8 cellular contexts compared by ENCODE assay signal in the genomic region with DNA sequence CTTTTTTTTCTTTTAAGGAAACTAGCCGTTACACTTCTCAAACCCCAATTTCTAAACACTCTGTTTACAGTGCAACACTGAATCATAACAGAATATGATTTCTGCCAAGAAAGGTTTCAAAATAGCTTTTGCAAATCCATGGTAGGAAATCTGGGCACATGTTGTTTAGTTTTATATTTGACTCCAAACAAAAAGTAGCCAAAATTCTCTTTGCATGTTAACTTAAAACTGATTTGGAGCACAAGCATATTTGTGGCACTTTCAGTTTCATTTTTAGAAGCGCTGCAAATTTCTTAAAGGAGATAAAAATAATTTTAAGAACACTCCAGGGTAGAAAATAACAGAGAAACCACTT.
DNase-seq lines count a peak whose midpoint lies in the region; TF ChIP-seq lines count a peak whose summit lies in the region.

No MANE protein-coding gene starts in this region.

- H3K27me3 Mint-ChIP-seq in dendritic cell treated with granulocyte-macrophage colony-stimulating factor and Interleukin-4, amounts not matched to agents 40 ng/mL and 50 ng/mL, for 4 days = no peaks in the 10 kb centered on the region
- H3K27me3 Mint-ChIP-seq in nephron (ENCODE audit: low read depth) = no peaks in the 10 kb centered on the region

- DNase-seq in DMS79 treated with DMSO at 0.1 percent for 48 hours (lab: John Stamatoyannopoulos, UW) = peak; percentile 63
- DNase-seq in DMS79 (lab: John Stamatoyannopoulos, UW) = no peak
- no peak for DNase-seq in NCI-H1048 (lab: John Stamatoyannopoulos, UW)
- DNase-seq in SKM-1 treated with dmso at 0.1 percent for 144 hours (lab: John Stamatoyannopoulos, UW; ENCODE audit: unreplicated experiment) = no peak
- no peak for DNase-seq in NK-92 (lab: John Stamatoyannopoulos, UW; ENCODE audit: unreplicated experiment)

- TF ChIP-seq CTCF in Loucy (conservative IDR thresholded peaks at IDR 0.05; ENCODE audit: low read length) (no peak), nephron (IDR thresholded peaks at IDR 0.05; ENCODE audit: unreplicated experiment in 3 of 3) (no peak)

- no peaks in the 10 kb centered on the region for H3K27me3 ChIP-seq in Loucy (ENCODE audit: insufficient read depth, low read length, poor library complexity, severe bottlenecking)

- peaks cover 37% of the 10 kb centered on the region for H3K4me1 ChIP-seq in Loucy (ENCODE audit: insufficient read depth, low read length, poor library complexity, severe bottlenecking)

- H3K27ac Mint-ChIP-seq in dendritic cell treated with granulocyte-macrophage colony-stimulating factor and Interleukin-4, amounts not matched to agents 40 ng/mL and 50 ng/mL, for 4 days = peak overlapping the region; percentile 92
- peak overlapping the region in 2 of 3 experiments; percentile 80 to 87 for H3K27ac Mint-ChIP-seq in nephron

- H3K4me3 Mint-ChIP-seq in dendritic cell treated with granulocyte-macrophage colony-stimulating factor and Interleukin-4, amounts not matched to agents 40 ng/mL and 50 ng/mL, for 4 days = peak overlapping the region; percentile 70
- H3K4me3 Mint-ChIP-seq in nephron = peak overlapping the region in 2 of 3 experiments; percentile 61 to 66

- H4K20me1 ChIP-seq in Loucy (ENCODE audit: insufficient read depth, low read length, poor library complexity, severe bottlenecking) = no peaks in the 10 kb centered on the region

- peaks cover 5% of the 10 kb centered on the region for H3F3A ChIP-seq in Loucy (ENCODE audit: low read depth)

- peaks cover 16% of the 10 kb centered on the region for H3K36me3 ChIP-seq in Loucy (ENCODE audit: insufficient read depth, low read length)

- peak overlapping the region; percentile 93 for H3K9ac ChIP-seq in Loucy (ENCODE audit: low read depth, low read length, poor library complexity, severe bottlenecking)

- intact Hi-C loops in dendritic cell treated with granulocyte-macrophage colony-stimulating factor and Interleukin-4, amounts not matched to agents 40 ng/mL and 50 ng/mL, for 4 days (cut with micrococcal nuclease) = loop anchor here (5.0 kb wide), 1 partner anchor 39 kb away; no protein-coding TSS in a partner anchor

- H2AFZ ChIP-seq in Loucy (ENCODE audit: low read length) = peak overlapping the region; percentile 76

- H3K9me2 ChIP-seq in Loucy (replicated peaks; ENCODE audit: low read depth, low read length) = no peaks in the 10 kb centered on the region

- peaks cover 31% of the 10 kb centered on the region for H3K36me3 Mint-ChIP-seq in dendritic cell treated with granulocyte-macrophage colony-stimulating factor and Interleukin-4, amounts not matched to agents 40 ng/mL and 50 ng/mL, for 4 days (ENCODE audit: low read depth)
- no peaks in the 10 kb centered on the region for H3K36me3 Mint-ChIP-seq in nephron (ENCODE audit: low read depth)

- H3K4me1 Mint-ChIP-seq in dendritic cell treated with granulocyte-macrophage colony-stimulating factor and Interleukin-4, amounts not matched to agents 40 ng/mL and 50 ng/mL, for 4 days (ENCODE audit: low read depth) = peaks cover 45% of the 10 kb centered on the region
- H3K4me1 Mint-ChIP-seq in nephron = peaks cover 13% of the 10 kb centered on the region

- H3K9me3 ChIP-seq in Loucy (ENCODE audit: insufficient read depth, low read depth, low read length) = peaks cover 21% of the 10 kb centered on the region

- peak overlapping the region; percentile 97 for H3K4me2 ChIP-seq in Loucy (ENCODE audit: low read depth, low read length, poor library complexity, severe bottlenecking)

- peak overlapping the region; percentile 88 for H3K4me3 ChIP-seq in Loucy (ENCODE audit: low read length, poor library complexity, severe bottlenecking)

- H3K79me2 ChIP-seq in Loucy (ENCODE audit: insufficient read depth, low read length) = peaks cover 31% of the 10 kb centered on the region

- no peaks in the 10 kb centered on the region for H3K9me3 Mint-ChIP-seq in dendritic cell treated with granulocyte-macrophage colony-stimulating factor and Interleukin-4, amounts not matched to agents 40 ng/mL and 50 ng/mL, for 4 days
- H3K9me3 Mint-ChIP-seq in nephron = peaks cover 2% of the 10 kb centered on the region
